Comparison of ENCODE assay signal across 13 cellular contexts in the genomic region with DNA sequence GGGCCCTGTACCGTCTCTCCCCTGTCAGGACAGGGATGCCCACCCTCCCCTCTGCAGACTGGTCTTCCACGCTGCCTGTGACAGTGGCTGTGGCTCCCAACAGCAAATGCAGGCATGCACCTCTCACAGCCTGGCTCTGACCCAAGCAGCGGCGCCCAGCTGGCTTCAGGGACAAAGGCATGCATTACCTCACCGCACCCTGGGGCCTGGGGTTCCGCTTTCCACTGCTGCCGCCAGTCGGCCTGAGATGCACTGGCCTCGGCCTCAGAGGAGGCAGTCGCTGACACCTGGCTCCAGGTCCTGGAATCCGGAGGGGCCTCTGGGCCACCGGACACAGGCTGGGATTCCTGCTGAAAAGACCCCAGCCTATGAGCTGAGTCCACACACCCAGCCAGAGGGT.
DNase-seq lines count a peak whose midpoint lies in the region; ATAC-seq, FAIRE-seq and TF ChIP-seq lines count a peak whose summit lies in the region.
"Had no signal": no experiment of that assay in that cellular context is flagged by ENCODE, and none has a peak within 500 bp of the region (broad histone marks: within the 10 kb centered on the region; RNA-seq: fewer than 3 reads in every experiment).

No MANE protein-coding gene starts in this region.

- peak; percentile 1 for DNase-seq in stimulated activated CD4-positive, alpha-beta T cell treated with anti-CD3 and anti-CD28 coated beads, Interleukin-4, amount 100 ng/mL, for 24 hours
- DNase-seq in stimulated activated CD4-positive, alpha-beta T cell treated with anti-CD3 and anti-CD28 coated beads, Interleukin-4, amount 100 ng/mL, for 4 hours: no peak
- DNase-seq in astrocyte (ENCODE audit: low read depth) (peak; percentile 5), iPS-NIHi11 (ENCODE audit: low spot score) (peak; percentile 82), vagina (ENCODE audit: extremely low spot score in 2 of 2) (peak; percentile 74 to 82), HFFc6 (no peak)
- DNase-seq: activated naive CD8-positive, alpha-beta T cell treated with anti-CD3 and anti-CD28 coated beads, Interleukin-2, amount 50 U/mL, for 24 hours had no signal

- H3K4me1 Mint-ChIP-seq in astrocyte (ENCODE audit: low read depth, unreplicated experiment): no peaks in the 10 kb centered on the region
- H3K4me1 Mint-ChIP-seq in HFFc6 (ENCODE audit: low read depth): no peaks in the 10 kb centered on the region
- H3K4me1 Mint-ChIP-seq: activated naive CD8-positive, alpha-beta T cell treated with anti-CD3 and anti-CD28 coated beads, Interleukin-2, amount 50 U/mL, for 24 hours had no signal

- H3K4me3 Mint-ChIP-seq in astrocyte (ENCODE audit: unreplicated experiment) (no peak overlapping the region), HFFc6 (no peak overlapping the region)
- H3K4me3 Mint-ChIP-seq: activated naive CD8-positive, alpha-beta T cell treated with anti-CD3 and anti-CD28 coated beads, Interleukin-2, amount 50 U/mL, for 24 hours had no signal

- intact Hi-C loops in vagina (cut with DNase I): no loop called here

- H3K27me3 ChIP-seq in astrocyte (ENCODE audit: insufficient read depth, low read length): no peaks in the 10 kb centered on the region
- no peaks in the 10 kb centered on the region for H3K27me3 ChIP-seq in vagina
- H3K27me3 ChIP-seq: Peyer's patch had no signal

- H3K27ac Mint-ChIP-seq in astrocyte (ENCODE audit: unreplicated experiment) (no peak overlapping the region), HFFc6 (no peak overlapping the region)
- H3K27ac Mint-ChIP-seq: activated naive CD8-positive, alpha-beta T cell treated with anti-CD3 and anti-CD28 coated beads, Interleukin-2, amount 50 U/mL, for 24 hours had no signal

- TF ChIP-seq CTCF in astrocyte (IDR thresholded peaks at IDR 0.05; ENCODE audit: insufficient read depth, low read depth, low read length) (no peak), vagina (IDR thresholded peaks at IDR 0.05) (no peak), HFFc6 (IDR thresholded peaks at IDR 0.05) (no peak)

- H3K79me2 ChIP-seq in astrocyte (ENCODE audit: insufficient read depth, low read length): no peaks in the 10 kb centered on the region

- H3K36me3 Mint-ChIP-seq in astrocyte (ENCODE audit: low read depth, unreplicated experiment): peaks cover 2% of the 10 kb centered on the region
- H3K36me3 Mint-ChIP-seq in HFFc6 (ENCODE audit: low read depth): no peaks in the 10 kb centered on the region

- H3K36me3 ChIP-seq in astrocyte (ENCODE audit: insufficient read depth, low read length): no peaks in the 10 kb centered on the region
- no peaks in the 10 kb centered on the region for H3K36me3 ChIP-seq in vagina
- H3K36me3 ChIP-seq: Peyer's patch had no signal

- no peak overlapping the region for H3K9ac ChIP-seq in astrocyte (ENCODE audit: low read length)

- H4K20me1 ChIP-seq in astrocyte (ENCODE audit: insufficient read depth, low read length): no peaks in the 10 kb centered on the region

- no peak for FAIRE-seq in astrocyte (lab: Jason Lieb, UNC)
- FAIRE-seq: endothelial cell of umbilical vein had no signal

- peaks cover 19% of the 10 kb centered on the region for H3K27me3 Mint-ChIP-seq in astrocyte (ENCODE audit: low read depth, unreplicated experiment)
- H3K27me3 Mint-ChIP-seq in HFFc6 (ENCODE audit: insufficient read depth): peaks cover 21% of the 10 kb centered on the region
- H3K27me3 Mint-ChIP-seq: activated naive CD8-positive, alpha-beta T cell treated with anti-CD3 and anti-CD28 coated beads, Interleukin-2, amount 50 U/mL, for 24 hours had no signal

- peaks cover 2% of the 10 kb centered on the region for H3K9me3 Mint-ChIP-seq in astrocyte (ENCODE audit: unreplicated experiment)
- H3K9me3 Mint-ChIP-seq in HFFc6: no peaks in the 10 kb centered on the region
- H3K9me3 Mint-ChIP-seq: activated naive CD8-positive, alpha-beta T cell treated with anti-CD3 and anti-CD28 coated beads, Interleukin-2, amount 50 U/mL, for 24 hours had no signal

- H2AFZ ChIP-seq in astrocyte (ENCODE audit: low read depth, low read length): no peak overlapping the region

- H3K4me2 ChIP-seq in astrocyte (ENCODE audit: low read length): no peak overlapping the region

- H3K27ac ChIP-seq in astrocyte (ENCODE audit: low read depth, low read length) (no peak overlapping the region), vagina (no peak overlapping the region)
- H3K27ac ChIP-seq: C4-2B, Peyer's patch had no signal

- ATAC-seq in HG03378 (IDR thresholded peaks at IDR 0.05; ENCODE audit: unreplicated experiment) (no peak), GM19324 (IDR thresholded peaks at IDR 0.05; ENCODE audit: low FRiP score, unreplicated experiment) (no peak)
- ATAC-seq: activated naive CD8-positive, alpha-beta T cell treated with anti-CD3 and anti-CD28 coated beads, Interleukin-2, amount 50 U/mL, for 24 hours; left colon had no signal

- no peak for TF ChIP-seq POLR2A in vagina (IDR thresholded peaks at IDR 0.05)

- H3K4me1 ChIP-seq in astrocyte (ENCODE audit: insufficient read depth, low read length) (no peaks in the 10 kb centered on the region), vagina (no peaks in the 10 kb centered on the region)
- H3K4me1 ChIP-seq: Peyer's patch had no signal

- H3K4me3 ChIP-seq in astrocyte (ENCODE audit: insufficient read depth, low read depth, low read length) (no peak overlapping the region), vagina (no peak overlapping the region)
- H3K4me3 ChIP-seq: Peyer's patch had no signal

- no peaks in the 10 kb centered on the region for H3K9me3 ChIP-seq in astrocyte (ENCODE audit: insufficient read depth, low read depth, low read length)
- no peaks in the 10 kb centered on the region for H3K9me3 ChIP-seq in vagina
- H3K9me3 ChIP-seq: Peyer's patch had no signal

Comparison
In these comparisons a context has a peak if more than half of its experiments do, and no peak if none do; other contexts are left out.
1. DNase-seq: peak in stimulated activated CD4-positive, alpha-beta T cell treated with anti-CD3 and anti-CD28 coated beads, Interleukin-4, amount 100 ng/mL, for 24 hours (single experiment), astrocyte (single experiment), iPS-NIHi11 (single experiment) and vagina (2 of 2); none in stimulated activated CD4-positive, alpha-beta T cell treated with anti-CD3 and anti-CD28 coated beads, Interleukin-4, amount 100 ng/mL, for 4 hours (0 of 2) and HFFc6 (single experiment).